ENCODE assay signal across 16 cellular contexts in the genomic region with DNA sequence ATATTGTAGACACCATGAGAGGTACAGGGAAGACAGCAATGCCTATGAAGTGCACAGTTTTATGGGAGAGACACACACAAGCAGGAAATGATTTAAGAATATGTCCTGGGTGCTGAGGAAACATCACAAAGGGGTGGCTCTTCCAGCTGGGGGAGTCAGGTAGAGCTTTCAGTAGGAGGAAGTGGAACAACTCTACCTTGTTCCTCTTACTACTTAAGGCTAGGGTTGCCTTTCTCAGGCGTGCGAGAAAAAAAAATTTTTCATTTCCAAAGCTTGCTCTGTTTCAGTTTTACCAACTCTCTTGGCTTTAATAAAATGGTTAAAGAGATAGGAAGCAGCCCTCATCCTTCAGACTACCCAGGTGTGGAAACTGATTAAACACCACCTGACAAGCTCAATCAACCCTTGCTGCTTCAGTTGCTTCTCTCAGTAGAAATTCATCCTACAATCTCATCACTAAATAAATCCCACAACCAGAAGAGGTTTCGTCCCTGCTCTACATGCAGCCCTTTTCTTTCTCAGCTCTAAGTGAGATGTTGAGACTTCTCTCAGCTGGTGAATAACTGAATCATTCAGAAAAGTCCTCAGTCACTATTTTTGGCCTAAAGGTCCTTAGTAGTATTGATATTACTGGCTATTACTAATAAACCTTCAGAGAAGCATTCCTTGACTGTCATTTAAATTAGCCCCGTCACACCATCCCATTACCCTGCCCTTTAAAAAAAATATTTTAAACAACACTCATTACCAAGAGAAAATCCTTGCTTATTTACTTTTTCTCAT. TPM values are rescaled to one million over a fixed set of nuclear protein-coding genes. Genes with fewer than 3 reads are reported as not detected.
DNase-seq lines count a peak whose midpoint lies in the region; ATAC-seq lines count a peak whose summit lies in the region.
"Had no signal": no experiment of that assay in that cellular context is flagged by ENCODE, and none has a peak within 500 bp of the region (broad histone marks: within the 10 kb centered on the region; RNA-seq: fewer than 3 reads in every experiment).

No MANE protein-coding gene starts in this region.

- CTCF ChIA-PET in CD4-positive, alpha-beta memory T cell (lab: Charles Lee; ENCODE audit: partially characterized antibody) = interaction anchor here (1.0 to 1.9 kb wide), 2 partner anchors 177 to 355 kb away, joined by 3 to 9 read pairs; no protein-coding TSS in a partner anchor

- POLR2A ChIA-PET in CD4-positive, alpha-beta memory T cell (lab: Charles Lee; ENCODE audit: partially characterized antibody) = interaction anchor here (0.6 kb wide), 1 partner anchor 86 kb away, joined by 3 read pairs; no protein-coding TSS in a partner anchor

- H3K36me3 ChIP-seq in CD4-positive, alpha-beta memory T cell (ENCODE audit: insufficient read depth, low read length) = no peaks in the 10 kb centered on the region
- H3K36me3 ChIP-seq: adrenal gland, colonic mucosa, ovary had no signal

- H3K9me3 ChIP-seq in CD4-positive, alpha-beta memory T cell (ENCODE audit: control insufficient read depth in 1 of 2, low read length in 2 of 2) = no peaks in the 10 kb centered on the region
- H3K9me3 ChIP-seq: adrenal gland, colonic mucosa, ovary had no signal

- peaks cover 28% of the 10 kb centered on the region for H3K27me3 ChIP-seq in CD4-positive, alpha-beta memory T cell (ENCODE audit: insufficient read depth, low read length)
- H3K27me3 ChIP-seq: adrenal gland, ovary had no signal

- DNase-seq in activated CD4-positive, CD25-positive, alpha-beta regulatory T cell (lab: John Stamatoyannopoulos, UW) = no peak
- peak; percentile 3 for DNase-seq in stimulated activated naive B cell treated with anti-CD40 and anti-IgM and Interleukin-4, amounts not matched to agents 10 μg/mL and 1 μg/mL and 100 μg/mL, for 72 hours
- DNase-seq in stimulated activated CD4-positive, alpha-beta T cell treated with anti-CD3 and anti-CD28 coated beads, Interleukin-15, amount 100 ng/mL, for 24 hours = no peak
- DNase-seq in CD4-positive, alpha-beta memory T cell = no peak
- DNase-seq in NCI-H748 treated with DMSO at 0.1 percent for 48 hours (lab: John Stamatoyannopoulos, UW) = no peak
- DNase-seq: 8988T, adrenal gland, colonic mucosa, NCI-H1048, NCI-H524, ovary had no signal

- no peaks in the 10 kb centered on the region for H3K9me3 Mint-ChIP-seq in stimulated activated naive B cell treated with anti-CD40 and anti-IgM and Interleukin-4, amounts not matched to agents 10 μg/mL and 1 μg/mL and 100 μg/mL, for 72 hours
- peaks cover 0 to 3% (median 0%) of the 10 kb centered on the region in 8 donors for H3K9me3 Mint-ChIP-seq in CD4-positive, alpha-beta memory T cell

- peaks cover 50 to 80% of the 10 kb centered on the region in 2 donors for H3K4me1 Mint-ChIP-seq in stimulated activated naive B cell treated with anti-CD40 and anti-IgM and Interleukin-4, amounts not matched to agents 10 μg/mL and 1 μg/mL and 100 μg/mL, for 72 hours
- H3K4me1 Mint-ChIP-seq in CD4-positive, alpha-beta memory T cell = peaks cover 5 to 14% (median 8%) of the 10 kb centered on the region in 4 donors

- peak; percentile 31 to 55 for ATAC-seq in activated CD4-positive, CD25-positive, alpha-beta regulatory T cell treated with anti-CD3 and anti-CD28 coated beads, Interleukin-2, amount 50 U/mL, for 24 hours
- ATAC-seq in GM21825 (IDR thresholded peaks at IDR 0.05; ENCODE audit: unreplicated experiment) = peak; percentile 48
- peak; percentile 55 for ATAC-seq in HG03432 (IDR thresholded peaks at IDR 0.05; ENCODE audit: unreplicated experiment)
- ATAC-seq in stimulated activated naive B cell treated with anti-CD40 and anti-IgM and Interleukin-4, amounts not matched to agents 10 μg/mL and 1 μg/mL and 100 μg/mL, for 72 hours (replicated peaks) = peak; percentile 84 to 85
- ATAC-seq: HCT116 had no signal

- H3K36me3 Mint-ChIP-seq in stimulated activated naive B cell treated with anti-CD40 and anti-IgM and Interleukin-4, amounts not matched to agents 10 μg/mL and 1 μg/mL and 100 μg/mL, for 72 hours = peaks cover 32 to 61% of the 10 kb centered on the region in 2 donors
- H3K36me3 Mint-ChIP-seq in CD4-positive, alpha-beta memory T cell = no peaks in the 10 kb centered on the region

- H3K27ac Mint-ChIP-seq in stimulated activated naive B cell treated with anti-CD40 and anti-IgM and Interleukin-4, amounts not matched to agents 10 μg/mL and 1 μg/mL and 100 μg/mL, for 72 hours = peak overlapping the region; percentile 81
- H3K27ac Mint-ChIP-seq in CD4-positive, alpha-beta memory T cell = no peak overlapping the region

- intact Hi-C loops in CD4-positive, alpha-beta memory T cell (cut with micrococcal nuclease) = no loop called here

- peaks cover 9% of the 10 kb centered on the region for H3K4me1 ChIP-seq in CD4-positive, alpha-beta memory T cell (ENCODE audit: insufficient read depth, low read length)

- peaks cover 17 to 24% of the 10 kb centered on the region in 2 donors for H3K27me3 Mint-ChIP-seq in stimulated activated naive B cell treated with anti-CD40 and anti-IgM and Interleukin-4, amounts not matched to agents 10 μg/mL and 1 μg/mL and 100 μg/mL, for 72 hours
- H3K27me3 Mint-ChIP-seq in CD4-positive, alpha-beta memory T cell = peaks cover 30 to 36% of the 10 kb centered on the region in 2 donors

- H3K4me3 Mint-ChIP-seq in stimulated activated naive B cell treated with anti-CD40 and anti-IgM and Interleukin-4, amounts not matched to agents 10 μg/mL and 1 μg/mL and 100 μg/mL, for 72 hours = peak overlapping the region; percentile 40 to 56
- no peak overlapping the region for H3K4me3 Mint-ChIP-seq in CD4-positive, alpha-beta memory T cell

- H3K4me3 ChIP-seq in CD4-positive, alpha-beta memory T cell (ENCODE audit: low read length in 2 of 2) = no peak overlapping the region
- H3K4me3 ChIP-seq: adrenal gland, colonic mucosa, ovary had no signal

- H3K27ac ChIP-seq in CD4-positive, alpha-beta memory T cell (ENCODE audit: low read depth, low read length) = no peak overlapping the region
- H3K27ac ChIP-seq: adrenal gland, colonic mucosa, ovary, RWPE1 had no signal

RNA-seq across cellular contexts. Expression of a gene that starts 5.9 kb away (rescaled TPM):
- total RNA-seq in CD4-positive, alpha-beta memory T cell = under 1 TPM; 0.35 to 0.39 TPM
- polyA plus RNA-seq in CD4-positive, alpha-beta memory T cell = not detected

Comparison
In these comparisons a context has a peak if more than half of its experiments do, and no peak if none do; other contexts are left out.
1. H3K4me3 Mint-ChIP-seq: peak in stimulated activated naive B cell treated with anti-CD40 and anti-IgM and Interleukin-4, amounts not matched to agents 10 μg/mL and 1 μg/mL and 100 μg/mL, for 72 hours (2 of 2); none in CD4-positive, alpha-beta memory T cell (0 of 8).
2. Peak in every context shown above with its lines, with median percentiles within 50 percentile points of each other: ATAC-seq.